In genomic region chr20:1467355-1468116, GRCh38 we compare ENCODE assay signal across 1 cellular context.
A peak's percentile ranks its signal among the peaks of the same experiment; 100 is the strongest.
TF ChIP-seq lines count a peak whose summit lies in the region.

No MANE protein-coding gene starts in this region.

TF ChIP-seq in K562, 482 proteins besides CTCF, POLR2A, EP300 and RAD21 (continued from another document and continues in another):
- no peak for TF ChIP-seq ZNF280B (CRISPR knock-in tag; IDR thresholded peaks at IDR 0.05)
- TF ChIP-seq BRD4 (IDR thresholded peaks at IDR 0.05): no peak; the same call in 1 of the 2 replicates
- no peak for TF ChIP-seq FOXP4 (CRISPR knock-in tag; IDR thresholded peaks at IDR 0.05; ENCODE audit: borderline replicate concordance)
- no peak for TF ChIP-seq KAT2B (IDR thresholded peaks at IDR 0.05; ENCODE audit: low read depth, low read length)
- TF ChIP-seq THAP7 (CRISPR knock-in tag; IDR thresholded peaks at IDR 0.05): no peak
- no peak for TF ChIP-seq RBM17 (IDR thresholded peaks at IDR 0.05; ENCODE audit: borderline replicate concordance, low read depth, low read length)
- TF ChIP-seq CBX5 (IDR thresholded peaks at IDR 0.05; ENCODE audit: borderline replicate concordance, low read depth): no peak
- no peak for TF ChIP-seq CBX2 (IDR thresholded peaks at IDR 0.05; ENCODE audit: insufficient read depth, low read length, poor library complexity, severe bottlenecking)
- no peak for TF ChIP-seq HSF4 (CRISPR knock-in tag; IDR thresholded peaks at IDR 0.05; ENCODE audit: borderline replicate concordance)
- TF ChIP-seq E2F8 (IDR thresholded peaks at IDR 0.05; ENCODE audit: low read depth, partially characterized antibody): peak; percentile 98
- TF ChIP-seq ZNF639 (CRISPR knock-in tag; conservative IDR thresholded peaks at IDR 0.05 in 1 of 2, IDR thresholded peaks at IDR 0.05 in 1 of 2): no peak
- TF ChIP-seq ZNF655 (CRISPR knock-in tag; IDR thresholded peaks at IDR 0.05): no peak
- TF ChIP-seq CREB3L1 (IDR thresholded peaks at IDR 0.05; ENCODE audit: borderline replicate concordance, low read depth): peak; percentile 35; the same call in 1 of the 2 replicates
- TF ChIP-seq JUND (IDR thresholded peaks at IDR 0.05; ENCODE audit: borderline replicate concordance, low read depth, low read length): peak; percentile 13; the same call in 1 of the 2 replicates
- TF ChIP-seq JUND (tag; IDR thresholded peaks at IDR 0.05; ENCODE audit: borderline replicate concordance, low read depth, low read length): no peak
- peak; percentile 71 for TF ChIP-seq POLR2B (IDR thresholded peaks at IDR 0.05; ENCODE audit: low read depth, partially characterized antibody)
- TF ChIP-seq POLR2H (tag; IDR thresholded peaks at IDR 0.05; ENCODE audit: low read depth): peak; percentile 92
- no peak for TF ChIP-seq ELK1 (CRISPR knock-in tag; IDR thresholded peaks at IDR 0.05)
- no peak for TF ChIP-seq PHTF2 (CRISPR knock-in tag; IDR thresholded peaks at IDR 0.05)
- TF ChIP-seq ZNF707 (CRISPR knock-in tag; conservative IDR thresholded peaks at IDR 0.05): no peak
- no peak for TF ChIP-seq ZNF184 (CRISPR knock-in tag; IDR thresholded peaks at IDR 0.05)
- TF ChIP-seq ELF2 (CRISPR knock-in tag; IDR thresholded peaks at IDR 0.05): no peak
- TF ChIP-seq ZNF766 (CRISPR knock-in tag; conservative IDR thresholded peaks at IDR 0.05): no peak
- no peak for TF ChIP-seq ETV6 (IDR thresholded peaks at IDR 0.05; ENCODE audit: borderline replicate concordance in 1 of 2, low read depth in 2 of 2, low read length in 1 of 2)
- no peak for TF ChIP-seq ETV6 (CRISPR knock-in tag; IDR thresholded peaks at IDR 0.05; ENCODE audit: borderline replicate concordance)
- TF ChIP-seq SNIP1 (IDR thresholded peaks at IDR 0.05; ENCODE audit: low read depth): no peak
- TF ChIP-seq ZBTB2 (IDR thresholded peaks at IDR 0.05): no peak
- TF ChIP-seq ATF6 (CRISPR knock-in tag; IDR thresholded peaks at IDR 0.05): peak; percentile 41; the same call in 1 of the 2 replicates
- no peak for TF ChIP-seq ZNF551 (CRISPR knock-in tag; IDR thresholded peaks at IDR 0.05)
- TF ChIP-seq MNT (conservative IDR thresholded peaks at IDR 0.05): 0 out of 4 replicates have a peak, but pooled peaks of 1 of the 2 experiments have one; percentile 23
- no peak for TF ChIP-seq SRSF7 (optimal IDR thresholded peaks at IDR 0.05; ENCODE audit: low read depth, low read length)
- TF ChIP-seq ATF7 (IDR thresholded peaks at IDR 0.05): peak; percentile 54; the same call in 1 of the 2 replicates
- no peak for TF ChIP-seq MIER1 (IDR thresholded peaks at IDR 0.05; ENCODE audit: low read depth)
- no peak; the same call in 1 of the 2 replicates for TF ChIP-seq CTBP1 (IDR thresholded peaks at IDR 0.05; ENCODE audit: borderline replicate concordance)
- no peak for TF ChIP-seq ATF2 (CRISPR knock-in tag; IDR thresholded peaks at IDR 0.05)
- TF ChIP-seq MXD1 (CRISPR knock-in tag; IDR thresholded peaks at IDR 0.05; ENCODE audit: borderline replicate concordance, poor library complexity, severe bottlenecking): no peak
- TF ChIP-seq ZNF24 (IDR thresholded peaks at IDR 0.05): no peak
- TF ChIP-seq NFRKB (IDR thresholded peaks at IDR 0.05; ENCODE audit: low read depth): peak; percentile 34; the same call in 1 of the 2 replicates
